Comparison of ENCODE assay signal across 10 cellular contexts in genomic region chr2:37656512-37657423, GRCh38. TPM values are rescaled to one million over a fixed set of nuclear protein-coding genes. Genes with fewer than 3 reads are reported as not detected.
DNase-seq lines count a peak whose midpoint lies in the region; ATAC-seq and TF ChIP-seq lines count a peak whose summit lies in the region.
"Had no signal": no experiment of that assay in that cellular context is flagged by ENCODE, and none has a peak within 500 bp of the region (broad histone marks: within the 10 kb centered on the region; RNA-seq: fewer than 3 reads in every experiment).

No MANE protein-coding gene starts in this region.

- H3K9me3 ChIP-seq in neuronal stem cell (replicated peaks in 1 of 2; ENCODE audit: control insufficient read depth in 2 of 2, insufficient read depth in 1 of 2, low read depth in 1 of 2, low read length in 2 of 2): no peaks in the 10 kb centered on the region

- H3K23ac ChIP-seq in neuronal stem cell (ENCODE audit: low read depth, low read length, poor library complexity): no peak overlapping the region

- H3K14ac ChIP-seq in neuronal stem cell (ENCODE audit: low read length): no peak overlapping the region

- H4K91ac ChIP-seq in neuronal stem cell (ENCODE audit: low read depth, low read length, poor library complexity): no peak overlapping the region

- H3K79me1 ChIP-seq in neuronal stem cell (ENCODE audit: low read depth, low read length): peaks cover 4% of the 10 kb centered on the region

- no peak overlapping the region for H4K8ac ChIP-seq in neuronal stem cell (ENCODE audit: low read depth, low read length)

- WGBS in neuronal stem cell (ENCODE audit: extremely low coverage in 2 of 2, insufficient read length in 2 of 2, insufficient replicate concordance in 1 of 2), 2 donors: no CpG with 5 or more reads among the region's 11 CpGs

- peak; percentile 67 for ATAC-seq in central memory CD8-positive, alpha-beta T cell (replicated peaks; ENCODE audit: extremely low read depth, poor library complexity, severe bottlenecking)

- peaks cover 24 to 47% of the 10 kb centered on the region in 2 donors for H3K4me1 ChIP-seq in neuronal stem cell (ENCODE audit: control insufficient read depth in 2 of 2, insufficient read depth in 1 of 2, low read depth in 1 of 2, low read length in 2 of 2)

- intact Hi-C loops in Calu3 (cut with micrococcal nuclease; ENCODE audit: unreplicated experiment): no loop called here

- no peak overlapping the region for H3K4me3 ChIP-seq in neuronal stem cell (ENCODE audit: low read length in 2 of 2)

- H3K36me3 Mint-ChIP-seq in Calu3 (ENCODE audit: insufficient read depth, unreplicated experiment) (no peaks in the 10 kb centered on the region), mesothelial cell of epicardium (peaks cover 24% of the 10 kb centered on the region)
- peaks cover 18% of the 10 kb centered on the region for H3K36me3 Mint-ChIP-seq in central memory CD8-positive, alpha-beta T cell (ENCODE audit: insufficient read depth)

- H3K27me3 ChIP-seq in neuronal stem cell (ENCODE audit: control insufficient read depth in 3 of 3, insufficient read depth in 3 of 3, low read depth in 1 of 3, low read length in 3 of 3): no peaks in the 10 kb centered on the region

- no peak overlapping the region for H3K9ac ChIP-seq in neuronal stem cell (ENCODE audit: low read depth, low read length, poor library complexity)

- H2BK120ac ChIP-seq in neuronal stem cell (ENCODE audit: low read depth, low read length): no peak overlapping the region

- H3K27ac Mint-ChIP-seq in Calu3 (ENCODE audit: unreplicated experiment) (peak overlapping the region; percentile 11), mesothelial cell of epicardium (no peak overlapping the region)
- H3K27ac Mint-ChIP-seq in central memory CD8-positive, alpha-beta T cell (ENCODE audit: low read depth): peak overlapping the region; percentile 91

- peaks cover 1 to 56% of the 10 kb centered on the region in 2 donors for H3K36me3 ChIP-seq in neuronal stem cell (replicated peaks in 1 of 2; ENCODE audit: control insufficient read depth in 2 of 2, insufficient read depth in 2 of 2, low read length in 2 of 2)

- no peaks in the 10 kb centered on the region for H3K27me3 Mint-ChIP-seq in Calu3 (ENCODE audit: unreplicated experiment)
- H3K27me3 Mint-ChIP-seq in central memory CD8-positive, alpha-beta T cell: no peaks in the 10 kb centered on the region
- no peaks in the 10 kb centered on the region for H3K27me3 Mint-ChIP-seq in mesothelial cell of epicardium (ENCODE audit: low read depth)

- TF ChIP-seq CTCF in Calu3 (IDR thresholded peaks at IDR 0.05; ENCODE audit: unreplicated experiment): no peak
- TF ChIP-seq CTCF in mesothelial cell of epicardium (IDR thresholded peaks at IDR 0.05; ENCODE audit: unreplicated experiment): no peak

- H3K4me1 Mint-ChIP-seq in Calu3 (ENCODE audit: low read depth, unreplicated experiment) (peaks cover 56% of the 10 kb centered on the region), mesothelial cell of epicardium (peaks cover 52% of the 10 kb centered on the region)
- H3K4me1 Mint-ChIP-seq in central memory CD8-positive, alpha-beta T cell: peaks cover 97% of the 10 kb centered on the region

- no peak overlapping the region for H2AFZ ChIP-seq in neuronal stem cell (ENCODE audit: low read length)

- CTCF ChIA-PET in Calu3 (lab: Charles Lee): interaction anchor here (1.3 kb wide), 1 partner anchor 242 kb away, joined by 3 read pairs; no protein-coding TSS in a partner anchor

- H3K4me3 Mint-ChIP-seq in Calu3 (ENCODE audit: low read depth, unreplicated experiment) (no peak overlapping the region), mesothelial cell of epicardium (no peak overlapping the region)
- H3K4me3 Mint-ChIP-seq in central memory CD8-positive, alpha-beta T cell: peak overlapping the region; percentile 62

- no peak overlapping the region for H3K4ac ChIP-seq in neuronal stem cell (ENCODE audit: low read length)

- H2BK5ac ChIP-seq in neuronal stem cell (ENCODE audit: low read length): no peak overlapping the region

- no peak overlapping the region for H3K4me2 ChIP-seq in neuronal stem cell (ENCODE audit: insufficient read depth, low read length, poor library complexity, severe bottlenecking)

- DNase-seq in Calu3: no peak
- DNase-seq in NCI-H146 treated with DMSO at 0.1 percent for 48 hours (lab: John Stamatoyannopoulos, UW; ENCODE audit: unreplicated experiment): peak; percentile 27
- DNase-seq in central memory CD8-positive, alpha-beta T cell (ENCODE audit: low spot score in 2 of 2): no peak
- DNase-seq in neuronal stem cell (ENCODE audit: low spot score): peak; percentile 24
- DNase-seq in HUDEP-2 (lab: John Stamatoyannopoulos, UW; ENCODE audit: unreplicated experiment in 76 of 76): no peak
- no peak for DNase-seq in GM19240 (ENCODE audit: insufficient read length, low spot score)
- DNase-seq in GDM1 (lab: John Stamatoyannopoulos, UW): no peak
- no peak for DNase-seq in mesothelial cell of epicardium (ENCODE audit: low spot score in 2 of 2, unreplicated experiment in 2 of 2)
- DNase-seq: effector CD4-positive, alpha-beta T cell; NCI-H774 had no signal

- H3K9me3 Mint-ChIP-seq in Calu3 (ENCODE audit: low read depth, unreplicated experiment) (no peaks in the 10 kb centered on the region), mesothelial cell of epicardium (no peaks in the 10 kb centered on the region)
- H3K9me3 Mint-ChIP-seq in central memory CD8-positive, alpha-beta T cell: no peaks in the 10 kb centered on the region

- H2AK5ac ChIP-seq in neuronal stem cell (ENCODE audit: low read depth, low read length): peak overlapping the region; percentile 44

- H2BK12ac ChIP-seq in neuronal stem cell (ENCODE audit: low read length): peak overlapping the region; percentile 34

- H2BK15ac ChIP-seq in neuronal stem cell (ENCODE audit: low read length): no peak overlapping the region

- H3K27ac ChIP-seq in neuronal stem cell (replicated peaks; ENCODE audit: low read length): peak overlapping the region; percentile 85

- no TSS peak for BruUV-seq in Calu3 (replicated peaks; lab: Mats Ljungman, UMichigan)

- no peak overlapping the region for H3K18ac ChIP-seq in neuronal stem cell (ENCODE audit: low read length)

RNA-seq across cellular contexts. Expression of gene CDC42EP3, which starts 14.7 kb away (rescaled TPM):
- 26.9 and 29.4 TPM in 2 replicates for total RNA-seq in Calu3 (2022)
- 32.1 TPM for polyA plus RNA-seq in neuronal stem cell (2013, experiment 1 of 2)
- 31.5 TPM for polyA plus RNA-seq in neuronal stem cell (2013, experiment 2 of 2)
- 48.7 to 53.8 TPM (median 48.9 TPM) in 3 replicates for total RNA-seq in mesothelial cell of epicardium

Comparison
In these comparisons a context has a peak if more than half of its experiments do, and no peak if none do; other contexts are left out.
1. DNase-seq: peak in NCI-H146 treated with DMSO at 0.1 percent for 48 hours (single experiment) and neuronal stem cell (single experiment); none in Calu3 (single experiment), central memory CD8-positive, alpha-beta T cell (0 of 2), HUDEP-2 (0 of 76), GM19240 (single experiment), GDM1 (single experiment) and mesothelial cell of epicardium (0 of 2).